ENCODE assay signal across 15 cellular contexts in genomic region chr3:72745146-72745976, GRCh38.
A peak's percentile ranks its signal among the peaks of the same experiment; 100 is the strongest.
DNase-seq lines count a peak whose midpoint lies in the region; ATAC-seq and TF ChIP-seq lines count a peak whose summit lies in the region.
"Had no signal": no experiment of that assay in that cellular context is flagged by ENCODE, and none has a peak within 500 bp of the region (broad histone marks: within the 10 kb centered on the region; RNA-seq: fewer than 3 reads in every experiment).

No MANE protein-coding gene starts in this region.

- CTCF ChIA-PET in HEK293 (lab: Yijun Ruan, JAX), result no interaction called here

- peaks cover 3% of the 10 kb centered on the region for H3K27me3 Mint-ChIP-seq in brain
- H3K27me3 Mint-ChIP-seq: CD4-positive, alpha-beta T cell had no signal

- ATAC-seq in activated naive CD4-positive, alpha-beta T cell treated with anti-CD3 and anti-CD28 coated beads, Interleukin-2, amount 50 U/mL, for 72 hours, result no peak
- ATAC-seq: activated T-cell treated with anti-CD3 and anti-CD28 coated beads, Interleukin-2, amount 50 U/mL, for 72 hours; SK-N-SH treated with all-trans-retinoic acid at 6 μM for 48 hours had no signal

- no peak overlapping the region for H3K27ac ChIP-seq in HEK293 (ENCODE audit: extremely low read depth, low read depth, low read length)
- H3K27ac ChIP-seq: esophagus muscularis mucosa, sigmoid colon had no signal

- H3K4me1 ChIP-seq in HEK293 (ENCODE audit: control insufficient read depth, insufficient read depth, low read length), result 0 out of 2 replicates have a peak, but pooled peaks cover 2% of the 10 kb centered on the region
- H3K4me1 ChIP-seq: esophagus muscularis mucosa, sigmoid colon had no signal

- H3K9me3 ChIP-seq in HEK293 (ENCODE audit: control insufficient read depth, insufficient read depth, low read depth, low read length), result no peaks in the 10 kb centered on the region
- H3K9me3 ChIP-seq: esophagus muscularis mucosa, sigmoid colon had no signal

- DNase-seq in NCI-H226 (peak; percentile 86), non-pigmented ciliary epithelial cell (ENCODE audit: low read depth) (peak; percentile 18), NCI-H1694 treated with DMSO at 0.1 percent for 48 hours (lab: John Stamatoyannopoulos, UW) (no peak)
- no peak for DNase-seq in activated naive CD4-positive, alpha-beta T cell treated with anti-CD3 and anti-CD28 coated beads, Interleukin-2, amount 50 U/mL, for 72 hours (ENCODE audit: low spot score in 2 of 2)
- DNase-seq in stimulated activated CD4-positive, alpha-beta T cell treated with anti-CD3 and anti-CD28 coated beads, Interleukin-2, amount 100 ng/mL, for 48 hours, result no peak
- no peak for DNase-seq in activated naive CD4-positive, alpha-beta T cell (lab: John Stamatoyannopoulos, UW)
- DNase-seq: activated CD4-positive, CD25-positive, alpha-beta regulatory T cell treated with anti-CD3 and anti-CD28 coated beads, Interleukin-2, amount 50 U/mL, for 72 hours; activated T-cell treated with anti-CD3 and anti-CD28 coated beads, Interleukin-2, amount 50 U/mL, for 72 hours; CD4-positive, alpha-beta T cell; NCI-H526 treated with DMSO at 0.1 percent for 48 hours; sigmoid colon had no signal

- no peak overlapping the region for H3K4me3 ChIP-seq in HEK293 (ENCODE audit: low read depth, low read length)
- H3K4me3 ChIP-seq: esophagus muscularis mucosa, sigmoid colon had no signal

- H3K9me3 Mint-ChIP-seq in brain, result no peaks in the 10 kb centered on the region
- H3K9me3 Mint-ChIP-seq in activated naive CD4-positive, alpha-beta T cell treated with anti-CD3 and anti-CD28 coated beads, Interleukin-2, amount 50 U/mL, for 72 hours, result no peaks in the 10 kb centered on the region
- H3K9me3 Mint-ChIP-seq: activated T-cell treated with anti-CD3 and anti-CD28 coated beads, Interleukin-2, amount 50 U/mL, for 72 hours; CD4-positive, alpha-beta T cell had no signal

- H3K4me3 Mint-ChIP-seq in brain, result peak overlapping the region in 1 of 5 experiments; percentile 60
- H3K4me3 Mint-ChIP-seq: activated T-cell treated with anti-CD3 and anti-CD28 coated beads, Interleukin-2, amount 50 U/mL, for 72 hours; CD4-positive, alpha-beta T cell had no signal

- H3K36me3 Mint-ChIP-seq in brain, result no peaks in the 10 kb centered on the region
- peaks cover 11 to 17% of the 10 kb centered on the region in 2 donors for H3K36me3 Mint-ChIP-seq in activated naive CD4-positive, alpha-beta T cell treated with anti-CD3 and anti-CD28 coated beads, Interleukin-2, amount 50 U/mL, for 72 hours

- peaks cover 0 to 3% of the 10 kb centered on the region in 2 experiments; a peak in 1 of 3 replicates for H3K36me3 ChIP-seq in HEK293 (ENCODE audit: control insufficient read depth in 2 of 2, insufficient read depth in 1 of 2, low read length in 2 of 2)
- H3K36me3 ChIP-seq: sigmoid colon had no signal

- peak overlapping the region in 3 of 5 experiments; percentile 64 to 81 (median 70) for H3K27ac Mint-ChIP-seq in brain
- H3K27ac Mint-ChIP-seq in activated naive CD4-positive, alpha-beta T cell treated with anti-CD3 and anti-CD28 coated beads, Interleukin-2, amount 50 U/mL, for 72 hours, result no peak overlapping the region
- H3K27ac Mint-ChIP-seq: activated T-cell treated with anti-CD3 and anti-CD28 coated beads, Interleukin-2, amount 50 U/mL, for 72 hours; CD4-positive, alpha-beta T cell had no signal

- peaks cover 44% of the 10 kb centered on the region for H3K4me1 Mint-ChIP-seq in brain

- POLR2A ChIA-PET in HEK293 (lab: Yijun Ruan, JAX), result no interaction called here

- TF ChIP-seq CTCF in HEK293 (tag by site-specific recombination; IDR thresholded peaks at IDR 0.05) (no peak), brain (conservative IDR thresholded peaks at IDR 0.05) (no peak)

TF ChIP-seq in HEK293, 187 proteins besides CTCF, POLR2A, EP300 and RAD21 (continues in another document):
- TF ChIP-seq ZNF785 (tag by site-specific recombination; IDR thresholded peaks at IDR 0.05), result no peak
- no peak for TF ChIP-seq KLF7 (tag by site-specific recombination; IDR thresholded peaks at IDR 0.05; ENCODE audit: borderline replicate concordance)
- TF ChIP-seq ZNF623 (tag by site-specific recombination; IDR thresholded peaks at IDR 0.05), result no peak
- TF ChIP-seq, protein P1, sequence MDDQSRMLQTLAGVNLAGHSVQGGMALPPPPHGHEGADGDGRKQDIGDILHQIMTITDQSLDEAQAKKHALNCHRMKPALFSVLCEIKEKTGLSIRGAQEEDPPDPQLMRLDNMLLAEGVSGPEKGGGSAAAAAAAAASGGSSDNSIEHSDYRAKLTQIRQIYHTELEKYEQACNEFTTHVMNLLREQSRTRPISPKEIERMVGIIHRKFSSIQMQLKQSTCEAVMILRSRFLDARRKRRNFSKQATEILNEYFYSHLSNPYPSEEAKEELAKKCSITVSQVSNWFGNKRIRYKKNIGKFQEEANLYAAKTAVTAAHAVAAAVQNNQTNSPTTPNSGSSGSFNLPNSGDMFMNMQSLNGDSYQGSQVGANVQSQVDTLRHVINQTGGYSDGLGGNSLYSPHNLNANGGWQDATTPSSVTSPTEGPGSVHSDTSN (CRISPR knock-in tag; IDR thresholded peaks at IDR 0.05), result no peak
- TF ChIP-seq INSM2 (tag by site-specific recombination; IDR thresholded peaks at IDR 0.05), result no peak
- no peak for TF ChIP-seq IKZF3 (tag by site-specific recombination; IDR thresholded peaks at IDR 0.05)
- no peak for TF ChIP-seq ZNF837 (tag by site-specific recombination; IDR thresholded peaks at IDR 0.05)
- TF ChIP-seq ZNF114 (tag by site-specific recombination; IDR thresholded peaks at IDR 0.05), result no peak
- no peak for TF ChIP-seq ZBTB6 (tag by site-specific recombination; IDR thresholded peaks at IDR 0.05)
- TF ChIP-seq GLIS1 (tag by site-specific recombination; IDR thresholded peaks at IDR 0.05), result peak; percentile 43; the same call in 1 of the 2 replicates
- TF ChIP-seq ZNF354C (tag by site-specific recombination; IDR thresholded peaks at IDR 0.05; ENCODE audit: borderline replicate concordance, low read depth), result no peak
- no peak for TF ChIP-seq KLF16 (tag by site-specific recombination; IDR thresholded peaks at IDR 0.05)
- TF ChIP-seq ZNF629 (tag by site-specific recombination; IDR thresholded peaks at IDR 0.05), result 0 out of 2 replicates have a peak, but pooled peaks have one; percentile 15
- peak; percentile 63 for TF ChIP-seq ZNF600 (tag by site-specific recombination; IDR thresholded peaks at IDR 0.05)
- TF ChIP-seq ZNF266 (tag by site-specific recombination; IDR thresholded peaks at IDR 0.05; ENCODE audit: low read depth), result no peak
- TF ChIP-seq ZNF580 (tag by site-specific recombination; IDR thresholded peaks at IDR 0.05), result no peak
- peak; percentile 36; the same call in 1 of the 2 replicates for TF ChIP-seq ZNF362 (tag by site-specific recombination; IDR thresholded peaks at IDR 0.05)
- TF ChIP-seq ZSCAN30 (tag by site-specific recombination; IDR thresholded peaks at IDR 0.05), result no peak
- no peak for TF ChIP-seq SETDB1 (IDR thresholded peaks at IDR 0.05; ENCODE audit: insufficient read length, low read length)
- TF ChIP-seq ZNF174 (tag by site-specific recombination; IDR thresholded peaks at IDR 0.05), result no peak
- TF ChIP-seq ZNF558 (tag by site-specific recombination; IDR thresholded peaks at IDR 0.05), result no peak

Comparison
In these comparisons a context has a peak if more than half of its experiments do, and no peak if none do; other contexts are left out.
1. DNase-seq: peak in NCI-H226 (single experiment) and non-pigmented ciliary epithelial cell (single experiment); none in activated naive CD4-positive, alpha-beta T cell treated with anti-CD3 and anti-CD28 coated beads, Interleukin-2, amount 50 U/mL, for 72 hours (0 of 2), stimulated activated CD4-positive, alpha-beta T cell treated with anti-CD3 and anti-CD28 coated beads, Interleukin-2, amount 100 ng/mL, for 48 hours (0 of 2), NCI-H1694 treated with DMSO at 0.1 percent for 48 hours (single experiment) and activated naive CD4-positive, alpha-beta T cell (0 of 4).
2. H3K27ac Mint-ChIP-seq: peak in brain (3 of 5); none in activated naive CD4-positive, alpha-beta T cell treated with anti-CD3 and anti-CD28 coated beads, Interleukin-2, amount 50 U/mL, for 72 hours (0 of 2).